ENCODE assay signal across 8 cellular contexts in genomic region chr3:122299872-122300460, GRCh38. TPM values are rescaled to one million over a fixed set of nuclear protein-coding genes. Genes with fewer than 3 reads are reported as not detected.
DNase-seq lines count a peak whose midpoint lies in the region; ATAC-seq and TF ChIP-seq lines count a peak whose summit lies in the region.

No MANE protein-coding gene starts in this region.

- DNase-seq in heart left ventricle (no peak), right atrium auricular region (ENCODE audit: low spot score) (no peak), cerebellar cortex (ENCODE audit: low spot score) (peak; percentile 4), nephron progenitor cell (peak; percentile 7), HuH-7 (ENCODE audit: low spot score) (no peak), neuronal stem cell (ENCODE audit: low spot score) (no peak)

- H3K79me2 ChIP-seq in OCI-LY1 (ENCODE audit: insufficient read depth, low read length), result no peaks in the 10 kb centered on the region

- H3F3A ChIP-seq in OCI-LY1 (ENCODE audit: insufficient read depth, low read length), result no peaks in the 10 kb centered on the region

- H3K4me1 ChIP-seq in heart left ventricle, result peaks cover 0 to 11% (median 0%) of the 10 kb centered on the region in 12 donors
- H3K4me1 ChIP-seq in right atrium auricular region, result no peaks in the 10 kb centered on the region
- peaks cover 10% of the 10 kb centered on the region for H3K4me1 ChIP-seq in OCI-LY1 (ENCODE audit: insufficient read depth, low read length, severe bottlenecking)
- H3K4me1 ChIP-seq in neuronal stem cell (ENCODE audit: control insufficient read depth in 2 of 2, insufficient read depth in 1 of 2, low read depth in 1 of 2, low read length in 2 of 2), result no peaks in the 10 kb centered on the region

- no peak overlapping the region for H3K27ac Mint-ChIP-seq in nephron progenitor cell

- H3K4me3 Mint-ChIP-seq in nephron progenitor cell, result no peak overlapping the region

- H3K27ac ChIP-seq in heart left ventricle (no peak overlapping the region), right atrium auricular region (no peak overlapping the region), OCI-LY1 (ENCODE audit: low read depth, low read length, poor library complexity, severe bottlenecking) (no peak overlapping the region), neuronal stem cell (replicated peaks; ENCODE audit: low read length) (no peak overlapping the region)

- H3K9me3 ChIP-seq in heart left ventricle (peaks cover 0 to 15% (median 0%) of the 10 kb centered on the region in 12 donors), right atrium auricular region (peaks cover 0 to 7% of the 10 kb centered on the region in 2 donors), OCI-LY1 (ENCODE audit: low read length) (no peaks in the 10 kb centered on the region), neuronal stem cell (replicated peaks in 1 of 2; ENCODE audit: control insufficient read depth in 2 of 2, insufficient read depth in 1 of 2, low read depth in 1 of 2, low read length in 2 of 2) (no peaks in the 10 kb centered on the region)

- H2AK5ac ChIP-seq in neuronal stem cell (ENCODE audit: low read depth, low read length), result no peak overlapping the region

- no peak overlapping the region for H4K91ac ChIP-seq in neuronal stem cell (ENCODE audit: low read depth, low read length, poor library complexity)

- TF ChIP-seq POLR2A in heart left ventricle (IDR thresholded peaks at IDR 0.05), result no peak

- no peaks in the 10 kb centered on the region for H3K79me1 ChIP-seq in neuronal stem cell (ENCODE audit: low read depth, low read length)

- TF ChIP-seq CTCF in heart left ventricle (IDR thresholded peaks at IDR 0.05), result peak in 9 of 12 donors; percentile 9 to 49 (median 29)
- peak in 1 of 2 donors; percentile 31 for TF ChIP-seq CTCF in right atrium auricular region (IDR thresholded peaks at IDR 0.05)
- peak; percentile 64 for TF ChIP-seq CTCF in OCI-LY1 (IDR thresholded peaks at IDR 0.05; ENCODE audit: low read length)
- peak; percentile 53 for TF ChIP-seq CTCF in nephron progenitor cell (IDR thresholded peaks at IDR 0.05)

- H3K9ac ChIP-seq in OCI-LY1 (ENCODE audit: low read length), result no peak overlapping the region
- H3K9ac ChIP-seq in neuronal stem cell (ENCODE audit: low read depth, low read length, poor library complexity), result no peak overlapping the region

- H3K9me3 Mint-ChIP-seq in nephron progenitor cell, result peaks cover 8% of the 10 kb centered on the region

- 77 to 82% (median 78%) methylated on average over 12 of the region's 12 CpGs for WGBS in heart left ventricle, 4 donors
- WGBS in neuronal stem cell (ENCODE audit: extremely low coverage in 2 of 2, insufficient read length in 2 of 2, insufficient replicate concordance in 1 of 2), 2 donors, result no CpG with 5 or more reads among the region's 12 CpGs

- no peak overlapping the region for H2BK120ac ChIP-seq in neuronal stem cell (ENCODE audit: low read depth, low read length)

- no peak overlapping the region for H2BK12ac ChIP-seq in neuronal stem cell (ENCODE audit: low read length)

- H3K4me2 ChIP-seq in OCI-LY1 (ENCODE audit: low read length) (no peak overlapping the region), neuronal stem cell (ENCODE audit: insufficient read depth, low read length, poor library complexity, severe bottlenecking) (no peak overlapping the region)

- H3K4ac ChIP-seq in neuronal stem cell (ENCODE audit: low read length), result no peak overlapping the region

- no peak overlapping the region for H4K8ac ChIP-seq in neuronal stem cell (ENCODE audit: low read depth, low read length)

- ATAC-seq in heart left ventricle, result no peak
- ATAC-seq in GM18498 (IDR thresholded peaks at IDR 0.05; ENCODE audit: unreplicated experiment), result no peak

- H2AFZ ChIP-seq in OCI-LY1 (ENCODE audit: low read length) (no peak overlapping the region), neuronal stem cell (ENCODE audit: low read length) (no peak overlapping the region)

- H3K9me2 ChIP-seq in OCI-LY1 (ENCODE audit: low read depth, low read length), result no peaks in the 10 kb centered on the region

- no peak overlapping the region for H2BK15ac ChIP-seq in neuronal stem cell (ENCODE audit: low read length)

- H3K14ac ChIP-seq in neuronal stem cell (ENCODE audit: low read length), result no peak overlapping the region

- H3K18ac ChIP-seq in neuronal stem cell (ENCODE audit: low read length), result no peak overlapping the region

- H3K27me3 ChIP-seq in heart left ventricle (peaks cover 0 to 4% (median 0%) of the 10 kb centered on the region in 9 donors), right atrium auricular region (no peaks in the 10 kb centered on the region), OCI-LY1 (ENCODE audit: insufficient read depth, low read length) (no peaks in the 10 kb centered on the region), neuronal stem cell (ENCODE audit: control insufficient read depth in 3 of 3, insufficient read depth in 3 of 3, low read depth in 1 of 3, low read length in 3 of 3) (peaks cover 0 to 7% (median 0%) of the 10 kb centered on the region in 3 experiments)

- no peak overlapping the region for H3K23ac ChIP-seq in neuronal stem cell (ENCODE audit: low read depth, low read length, poor library complexity)

- H3K4me3 ChIP-seq in heart left ventricle (no peak overlapping the region), right atrium auricular region (no peak overlapping the region), OCI-LY1 (ENCODE audit: low read depth, low read length, poor library complexity, severe bottlenecking) (no peak overlapping the region), neuronal stem cell (ENCODE audit: low read length in 2 of 2) (no peak overlapping the region)

- H3K36me3 ChIP-seq in heart left ventricle (no peaks in the 10 kb centered on the region), right atrium auricular region (no peaks in the 10 kb centered on the region), OCI-LY1 (ENCODE audit: insufficient read depth, low read length) (no peaks in the 10 kb centered on the region), neuronal stem cell (replicated peaks in 1 of 2; ENCODE audit: control insufficient read depth in 2 of 2, insufficient read depth in 2 of 2, low read length in 2 of 2) (no peaks in the 10 kb centered on the region)

- no peaks in the 10 kb centered on the region for H4K20me1 ChIP-seq in OCI-LY1 (ENCODE audit: insufficient read depth, low read length)

- no peaks in the 10 kb centered on the region for H3K4me1 Mint-ChIP-seq in nephron progenitor cell

- peaks cover 2% of the 10 kb centered on the region for H3K27me3 Mint-ChIP-seq in nephron progenitor cell (ENCODE audit: low read depth, poor library complexity)

- no peak overlapping the region for H2BK5ac ChIP-seq in neuronal stem cell (ENCODE audit: low read length)

- intact Hi-C loops in heart left ventricle (cut with DNase I), result no loop called here

- H3K36me3 Mint-ChIP-seq in nephron progenitor cell (ENCODE audit: low read depth), result no peaks in the 10 kb centered on the region

RNA-seq across cellular contexts. Expression of gene CSTA, which starts 25.1 kb away (rescaled TPM):
- 1 to 10 TPM in 3 of 9 donors, under 1 TPM in 5, not detected in 1; 0.33 to 8.9 (median 0.86) TPM for total RNA-seq in heart left ventricle
- 1 to 10 TPM in 1 of 2 donors, under 1 TPM in 1; 0.95 to 3.0 TPM for polyA plus RNA-seq in heart left ventricle
- total RNA-seq in right atrium auricular region, result 1 to 10 TPM; 1.1 to 2.6 TPM
- not detected for polyA plus RNA-seq in neuronal stem cell (2013, experiment 1 of 2)
- not detected for polyA plus RNA-seq in neuronal stem cell (2013, experiment 2 of 2)

Comparison
In these comparisons a context has a peak if more than half of its experiments do, and no peak if none do; other contexts are left out.
1. DNase-seq: peak in cerebellar cortex (single experiment) and nephron progenitor cell (single experiment); none in heart left ventricle (0 of 5), right atrium auricular region (single experiment), HuH-7 (single experiment) and neuronal stem cell (single experiment).